In genomic region chr6:136526196-136526930, GRCh38 we compare ENCODE assay signal across 8 cellular contexts. TPM values are rescaled to one million over a fixed set of nuclear protein-coding genes. Genes with fewer than 3 reads are reported as not detected.
A peak's percentile ranks its signal among the peaks of the same experiment; 100 is the strongest.
DNase-seq lines count a peak whose midpoint lies in the region; ATAC-seq and TF ChIP-seq lines count a peak whose summit lies in the region.

No MANE protein-coding gene starts in this region.

- H3K27me3 Mint-ChIP-seq in natural killer cell (ENCODE audit: low read depth in 2 of 2), result peaks cover 9 to 26% of the 10 kb centered on the region in 2 donors

- no peaks in the 10 kb centered on the region for H3K4me1 ChIP-seq in fibroblast of lung (ENCODE audit: control insufficient read depth, extremely low read depth, insufficient read depth, low read length)

- ATAC-seq in natural killer cell, result peak; percentile 53 to 78 (median 64)
- no peak for ATAC-seq in GM19395 (IDR thresholded peaks at IDR 0.05; ENCODE audit: unreplicated experiment)

- no peaks in the 10 kb centered on the region for H4K20me1 ChIP-seq in fibroblast of lung (ENCODE audit: control insufficient read depth, extremely low read depth, insufficient read depth, low read length)

- H3K4me2 ChIP-seq in fibroblast of lung (ENCODE audit: extremely low read depth, insufficient read depth, low read length), result no peak overlapping the region

- no peaks in the 10 kb centered on the region for H3K79me2 ChIP-seq in fibroblast of lung (ENCODE audit: control insufficient read depth, insufficient read depth, low read length)

- intact Hi-C loops in natural killer cell (cut with micrococcal nuclease), result no loop called here

- H3K36me3 ChIP-seq in fibroblast of lung (ENCODE audit: control insufficient read depth, insufficient read depth, low read length), result no peaks in the 10 kb centered on the region

- H3K27me3 ChIP-seq in fibroblast of lung (ENCODE audit: control insufficient read depth, insufficient read depth, low read length), result no peaks in the 10 kb centered on the region

- peaks cover 6 to 9% of the 10 kb centered on the region in 2 donors for H3K4me1 Mint-ChIP-seq in natural killer cell

- H3K9ac ChIP-seq in fibroblast of lung (ENCODE audit: insufficient read depth, low read length), result no peak overlapping the region

- H3K27ac ChIP-seq in fibroblast of lung (ENCODE audit: insufficient read depth, low read length), result no peak overlapping the region

- no peak overlapping the region for H3K4me3 Mint-ChIP-seq in natural killer cell

- no peak overlapping the region for H3K4me3 ChIP-seq in fibroblast of lung (replicated peaks in 1 of 4; ENCODE audit: control extremely low read depth in 1 of 4, insufficient read depth in 1 of 4, low read depth in 3 of 4, low read length in 4 of 4)

- H3K9me3 Mint-ChIP-seq in natural killer cell, result no peaks in the 10 kb centered on the region

- no peaks in the 10 kb centered on the region for H3K36me3 Mint-ChIP-seq in natural killer cell

- no peak overlapping the region for H2AFZ ChIP-seq in fibroblast of lung (ENCODE audit: low read length)

- H3K27ac Mint-ChIP-seq in natural killer cell, result no peak overlapping the region

- no peaks in the 10 kb centered on the region for H3K9me3 ChIP-seq in fibroblast of lung (ENCODE audit: control insufficient read depth, insufficient read depth, low read depth, low read length)

- DNase-seq in Daoy (ENCODE audit: low read depth) (peak; percentile 15), MV-4-11 (lab: John Stamatoyannopoulos, UW) (peak; percentile 27), fibroblast of lung (ENCODE audit: low read depth in 2 of 2) (peak; percentile 64 to 65), natural killer cell (no peak), NCI-H187 (lab: John Stamatoyannopoulos, UW) (no peak), H4 (ENCODE audit: low spot score) (no peak)
- DNase-seq in activated CD8-positive, alpha-beta memory T cell treated with anti-CD3 and anti-CD28 coated beads, Interleukin-2, amount 50 U/mL, for 48 hours, result peak; percentile 61

- TF ChIP-seq CTCF in fibroblast of lung (conservative IDR thresholded peaks at IDR 0.05 in 1 of 2, IDR thresholded peaks at IDR 0.05 in 1 of 2; ENCODE audit: low read depth in 1 of 2, low read length in 2 of 2), result peak; percentile 52 to 67
- no peak for TF ChIP-seq CTCF in natural killer cell (IDR thresholded peaks at IDR 0.05)

RNA-seq across cellular contexts. Expression of gene MAP7, which starts 23.9 kb away (rescaled TPM):
- total RNA-seq in Daoy (2014; rRNA removed; shearing (Covaris generic)), result 0.95 and 1.1 TPM in 2 replicates
- 0.77 and 1.5 TPM in 2 replicates for total RNA-seq in fibroblast of lung
- 0.34 and 0.40 TPM in 2 replicates for polyA plus RNA-seq in fibroblast of lung
- 0.41 and 0.43 TPM in 2 replicates for polyA plus RNA-seq in fibroblast of lung (2012)
- polyA minus RNA-seq in fibroblast of lung (ENCODE audit: low replicate concordance), result 0.35 TPM in 1 of 2 replicates, not detected in the other
- total RNA-seq in natural killer cell, result under 1 TPM; 0.14 to 0.68 (median 0.14) TPM
- 1.0 and 1.3 TPM in 2 replicates for total RNA-seq in H4 (2014; rRNA removed; shearing (Covaris generic))

Comparison
In these comparisons a context has a peak if more than half of its experiments do, and no peak if none do; other contexts are left out.
1. DNase-seq: peak in Daoy (single experiment), MV-4-11 (single experiment), activated CD8-positive, alpha-beta memory T cell treated with anti-CD3 and anti-CD28 coated beads, Interleukin-2, amount 50 U/mL, for 48 hours (single experiment) and fibroblast of lung (2 of 2); none in natural killer cell (single experiment), NCI-H187 (0 of 2) and H4 (single experiment).